Comparison of ENCODE assay signal across 8 cellular contexts in genomic region chr3:48685603-48686511, GRCh38. TPM values are rescaled to one million over a fixed set of nuclear protein-coding genes. Genes with fewer than 3 reads are reported as not detected.
DNase-seq lines count a peak whose midpoint lies in the region; ATAC-seq and TF ChIP-seq lines count a peak whose summit lies in the region.

Gene NCKIPSD, minus strand, starts transcription at chr3:48685915. Its CDS starts 108 bp downstream, at chr3:48685807.

- peaks cover 23 to 31% (median 26%) of the 10 kb centered on the region in 4 donors for H3K4me1 ChIP-seq in upper lobe of left lung

- peak in 3 of 4 donors; percentile 49 to 95 (median 85) for TF ChIP-seq POLR2A in upper lobe of left lung (IDR thresholded peaks at IDR 0.05)

- no peaks in the 10 kb centered on the region for H3K27me3 Mint-ChIP-seq in activated naive CD8-positive, alpha-beta T cell treated with anti-CD3 and anti-CD28 coated beads, Interleukin-2, amount 50 U/mL, for 24 hours

- H3K27ac Mint-ChIP-seq in activated naive CD8-positive, alpha-beta T cell treated with anti-CD3 and anti-CD28 coated beads, Interleukin-2, amount 50 U/mL, for 24 hours: peak within 1 kb of the TSS; percentile 86

- TF ChIP-seq CTCF in GM12872 (IDR thresholded peaks at IDR 0.05; ENCODE audit: insufficient read depth, low read depth, low read length): peak; percentile 77
- peak; percentile 72 for TF ChIP-seq CTCF in HFF-Myc (IDR thresholded peaks at IDR 0.05; ENCODE audit: low read depth, low read length, missing control alignments)
- peak; percentile 82 to 98 (median 94) for TF ChIP-seq CTCF in upper lobe of left lung (IDR thresholded peaks at IDR 0.05)

- H3K36me3 Mint-ChIP-seq in activated naive CD8-positive, alpha-beta T cell treated with anti-CD3 and anti-CD28 coated beads, Interleukin-2, amount 50 U/mL, for 24 hours (ENCODE audit: low read depth): peaks cover 15% of the 10 kb centered on the region

- intact Hi-C loops in cardiac septum (cut with DNase I) (loop anchor here (2.0 to 5.0 kb wide), 2 partner anchors 51 to 161 kb away; partner anchors contain the start of genes PRKAR2A and SLC26A6), posterior cingulate gyrus (cut with DNase I) (loop anchor here (2.0 kb wide), 1 partner anchor 55 kb away; no protein-coding TSS in a partner anchor)

- peaks cover 16% of the 10 kb centered on the region for H3K4me1 Mint-ChIP-seq in activated naive CD8-positive, alpha-beta T cell treated with anti-CD3 and anti-CD28 coated beads, Interleukin-2, amount 50 U/mL, for 24 hours

- 3 to 6% methylated on average over 5 to 28 of the region's 97 CpGs for WGBS in upper lobe of left lung, 2 donors

- H3K4me3 Mint-ChIP-seq in activated naive CD8-positive, alpha-beta T cell treated with anti-CD3 and anti-CD28 coated beads, Interleukin-2, amount 50 U/mL, for 24 hours: peak within 1 kb of the TSS; percentile 85

- H3K9me3 Mint-ChIP-seq in activated naive CD8-positive, alpha-beta T cell treated with anti-CD3 and anti-CD28 coated beads, Interleukin-2, amount 50 U/mL, for 24 hours: no peaks in the 10 kb centered on the region

- no peak for DNase-seq in HFF-Myc (ENCODE audit: extremely low read depth, low read depth)
- peak; percentile 83 for DNase-seq in NAMALWA (ENCODE audit: low spot score)
- DNase-seq in T follicular helper cell (ENCODE audit: low read depth): peak; percentile 85
- DNase-seq in activated naive CD8-positive, alpha-beta T cell treated with anti-CD3 and anti-CD28 coated beads, Interleukin-2, amount 50 U/mL, for 24 hours: peak; percentile 95
- peak; percentile 96 for DNase-seq in cardiac septum (ENCODE audit: low spot score)
- peak; percentile 79 to 98 (median 85) for DNase-seq in posterior cingulate gyrus
- DNase-seq in upper lobe of left lung: peak; percentile 94 to 100

- peak within 1 kb of the TSS; percentile 83 to 92 (median 88) for H3K27ac ChIP-seq in upper lobe of left lung

- H3K4me3 ChIP-seq in HFF-Myc (replicated peaks; ENCODE audit: low read depth, low read length) (peak within 1 kb of the TSS; percentile 83), upper lobe of left lung (peak within 1 kb of the TSS; percentile 71 to 96 (median 86))

- peaks cover 34 to 53% (median 48%) of the 10 kb centered on the region in 4 donors for H3K36me3 ChIP-seq in upper lobe of left lung

- no peaks in the 10 kb centered on the region for H3K9me3 ChIP-seq in upper lobe of left lung

- ATAC-seq in activated naive CD8-positive, alpha-beta T cell treated with anti-CD3 and anti-CD28 coated beads, Interleukin-2, amount 50 U/mL, for 24 hours: peak; percentile 88
- peak; percentile 95 to 98 for ATAC-seq in upper lobe of left lung (ENCODE audit: low FRiP score in 2 of 2)

- no peak for TF ChIP-seq EP300 in upper lobe of left lung (IDR thresholded peaks at IDR 0.05)

- no peaks in the 10 kb centered on the region for H3K27me3 ChIP-seq in upper lobe of left lung

RNA-seq across cellular contexts. Expression of gene NCKIPSD, which starts in this region (rescaled TPM):
- total RNA-seq in cardiac septum (22.5 TPM), upper lobe of left lung (10 to 100 TPM; 17.8 to 55.5 (median 21.8) TPM)
